8 cellular contexts compared by ENCODE assay signal in the genomic region with DNA sequence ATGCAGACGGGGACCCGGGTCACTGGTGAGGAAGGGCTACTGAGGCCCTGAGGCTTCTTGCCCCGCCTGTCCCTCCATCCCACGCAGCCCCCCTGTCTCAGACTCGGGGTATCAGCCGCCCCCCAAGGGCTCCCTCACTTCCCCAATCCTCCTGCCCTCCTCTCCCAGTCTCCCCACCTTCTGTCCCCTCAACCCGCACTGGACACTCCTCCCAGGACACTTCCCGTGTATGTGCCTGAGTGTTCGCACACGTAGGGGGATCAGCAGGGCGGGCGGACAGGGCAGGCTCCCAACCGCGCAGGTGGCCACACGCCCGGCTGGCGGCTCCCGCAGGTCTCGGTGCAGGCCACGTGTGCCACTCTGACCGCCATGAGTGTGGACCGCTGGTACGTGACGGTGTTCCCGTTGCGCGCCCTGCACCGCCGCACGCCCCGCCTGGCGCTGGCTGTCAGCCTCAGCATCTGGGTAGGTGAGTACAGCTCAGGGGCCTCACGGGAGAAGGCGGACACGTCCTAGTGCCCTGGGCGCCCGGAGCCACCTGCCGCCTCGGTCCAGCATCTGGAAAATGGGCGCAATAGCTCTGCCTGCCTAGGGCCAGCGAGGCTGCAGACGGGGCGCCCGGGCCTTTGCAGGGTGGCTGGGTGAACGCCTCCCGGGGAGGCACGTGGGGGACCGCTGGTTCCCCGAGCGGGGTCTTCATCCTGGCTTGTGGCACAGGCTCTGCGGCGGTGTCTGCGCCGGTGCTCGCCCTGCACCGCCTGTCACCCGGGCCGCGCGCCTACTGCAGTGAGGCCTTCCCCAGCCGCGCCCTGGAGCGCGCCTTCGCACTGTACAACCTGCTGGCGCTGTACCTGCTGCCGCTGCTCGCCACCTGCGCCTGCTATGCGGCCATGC.
DNase-seq lines count a peak whose midpoint lies in the region; ATAC-seq and TF ChIP-seq lines count a peak whose summit lies in the region.

No MANE protein-coding gene starts in this region.

- no CpG with 5 or more reads among the region's 70 CpGs for WGBS in iPS DF 6.9 (ENCODE audit: insufficient coverage, insufficient read length)

- H3K27ac ChIP-seq in 22Rv1 (peak overlapping the region; percentile 84), iPS DF 6.9 (ENCODE audit: low read length) (no peak overlapping the region)

- ATAC-seq in HG03432 (IDR thresholded peaks at IDR 0.05; ENCODE audit: unreplicated experiment) (peak; percentile 17), HG02763 (IDR thresholded peaks at IDR 0.05; ENCODE audit: unreplicated experiment) (no peak)
- peak; percentile 11 to 22 for ATAC-seq in activated CD4-positive, CD25-positive, alpha-beta regulatory T cell treated with anti-CD3 and anti-CD28 coated beads, Interleukin-2, amount 50 U/mL, for 24 hours

- TF ChIP-seq CTCF in 22Rv1 (IDR thresholded peaks at IDR 0.05), result no peak

- peaks cover 4% of the 10 kb centered on the region; the same call in 1 of the 2 replicates for H3K4me1 ChIP-seq in iPS DF 6.9 (ENCODE audit: control insufficient read depth, insufficient read depth, low read length)

- no peaks in the 10 kb centered on the region for H3K9me3 ChIP-seq in iPS DF 6.9 (ENCODE audit: control insufficient read depth, insufficient read depth, low read length)

- peaks cover 28% of the 10 kb centered on the region for H3K27me3 ChIP-seq in iPS DF 6.9 (ENCODE audit: control insufficient read depth, insufficient read depth, low read length)

- DNase-seq in iPS DF 6.9 (ENCODE audit: low read depth, low spot score) (no peak), activated gamma-delta T cell (lab: John Stamatoyannopoulos, UW) (no peak), HCEC 1CT (no peak), SIG-M5 treated with dmso at 0.1 percent for 504 hours (lab: John Stamatoyannopoulos, UW; ENCODE audit: unreplicated experiment) (no peak)

- peak overlapping the region; percentile 13; the same call in 1 of the 2 replicates for H3K4me3 ChIP-seq in iPS DF 6.9 (ENCODE audit: low read length)

- peaks cover 2% of the 10 kb centered on the region; the same call in 1 of the 2 replicates for H3K36me3 ChIP-seq in iPS DF 6.9 (ENCODE audit: control insufficient read depth, insufficient read depth, low read length)
